Comparison of ENCODE assay signal across 20 cellular contexts in the genomic region with DNA sequence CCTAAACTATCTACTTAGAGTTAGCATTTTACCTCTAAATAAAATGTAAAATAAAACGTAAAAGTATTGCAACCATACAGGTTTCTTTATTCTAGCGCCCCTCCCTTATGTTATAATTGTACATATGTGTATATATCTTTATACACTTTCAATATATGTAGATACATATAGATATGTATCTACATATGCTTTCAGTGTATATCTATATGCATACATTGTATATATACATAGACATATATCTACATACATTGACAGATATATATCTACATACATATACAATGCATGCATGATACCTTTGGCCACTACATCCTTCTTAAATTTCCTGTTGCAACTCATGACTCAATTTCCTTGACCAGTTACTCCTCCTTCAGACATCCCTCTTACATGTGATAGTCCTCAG.
A peak's percentile ranks its signal among the peaks of the same experiment; 100 is the strongest.
DNase-seq lines count a peak whose midpoint lies in the region; ATAC-seq and TF ChIP-seq lines count a peak whose summit lies in the region.
"Had no signal": no experiment of that assay in that cellular context is flagged by ENCODE, and none has a peak within 500 bp of the region (broad histone marks: within the 10 kb centered on the region; RNA-seq: fewer than 3 reads in every experiment).

No MANE protein-coding gene starts in this region.

- no peaks in the 10 kb centered on the region for H3K36me3 ChIP-seq in neutrophil

- no peaks in the 10 kb centered on the region for H3K27me3 ChIP-seq in neutrophil

- ATAC-seq in central memory CD8-positive, alpha-beta T cell (replicated peaks; ENCODE audit: extremely low read depth, poor library complexity, severe bottlenecking) = no peak
- ATAC-seq in HG03571 (IDR thresholded peaks at IDR 0.05; ENCODE audit: unreplicated experiment) = no peak
- ATAC-seq: SK-N-SH treated with all-trans-retinoic acid at 6 μM for 48 hours had no signal

- H3K4me1 Mint-ChIP-seq in central memory CD8-positive, alpha-beta T cell = peaks cover 41% of the 10 kb centered on the region

- H3K4me3 ChIP-seq in neutrophil (ENCODE audit: low read depth in 1 of 2, low read length in 1 of 2) = no peak overlapping the region

- no peaks in the 10 kb centered on the region for H3K27me3 Mint-ChIP-seq in central memory CD8-positive, alpha-beta T cell

- H3K27ac ChIP-seq in neutrophil = peak overlapping the region; percentile 19
- no peak overlapping the region for H3K27ac ChIP-seq in substantia nigra (ENCODE audit: low read depth, low read length, poor library complexity, severe bottlenecking)
- H3K27ac ChIP-seq: KMS-11 had no signal

- DNase-seq in EL (peak; percentile 15), HCEC 1CT (peak; percentile 15), pons (ENCODE audit: low spot score) (no peak), substantia nigra (lab: John Stamatoyannopoulos, UW) (no peak)
- no peak for DNase-seq in central memory CD8-positive, alpha-beta T cell (ENCODE audit: low spot score in 2 of 2)
- DNase-seq: ACHN, DMS153, GOT3, NCI-H1417 treated with DMSO at 0.1 percent for 48 hours, NCI-H1930, NCI-H226, NCI-H524, NCI-H82, OCI-M1, SHP77 had no signal

- H3K27ac Mint-ChIP-seq in central memory CD8-positive, alpha-beta T cell (ENCODE audit: low read depth) = peak overlapping the region; percentile 8

- H3K4me1 ChIP-seq in neutrophil (ENCODE audit: control insufficient read depth in 1 of 2, insufficient read depth in 1 of 2, low read depth in 1 of 2, low read length in 1 of 2) = peaks cover 7% of the 10 kb centered on the region in 2 experiments

- TF ChIP-seq CTCF in neutrophil (IDR thresholded peaks at IDR 0.05) = no peak

- no peaks in the 10 kb centered on the region for H3K9me3 Mint-ChIP-seq in central memory CD8-positive, alpha-beta T cell
- H3K9me3 Mint-ChIP-seq: CD14-positive monocyte had no signal

- H3K36me3 Mint-ChIP-seq in central memory CD8-positive, alpha-beta T cell (ENCODE audit: insufficient read depth) = peaks cover 4% of the 10 kb centered on the region

- H3K4me3 Mint-ChIP-seq in central memory CD8-positive, alpha-beta T cell = no peak overlapping the region
- H3K4me3 Mint-ChIP-seq: CD14-positive monocyte had no signal

- no peaks in the 10 kb centered on the region for H3K9me3 ChIP-seq in neutrophil

Comparison
In these comparisons a context has a peak if more than half of its experiments do, and no peak if none do; other contexts are left out.
1. DNase-seq: peak in EL (single experiment) and HCEC 1CT (single experiment); none in central memory CD8-positive, alpha-beta T cell (0 of 2), pons (single experiment) and substantia nigra (0 of 49).